ENCODE assay signal across 1 cellular context in the genomic region with DNA sequence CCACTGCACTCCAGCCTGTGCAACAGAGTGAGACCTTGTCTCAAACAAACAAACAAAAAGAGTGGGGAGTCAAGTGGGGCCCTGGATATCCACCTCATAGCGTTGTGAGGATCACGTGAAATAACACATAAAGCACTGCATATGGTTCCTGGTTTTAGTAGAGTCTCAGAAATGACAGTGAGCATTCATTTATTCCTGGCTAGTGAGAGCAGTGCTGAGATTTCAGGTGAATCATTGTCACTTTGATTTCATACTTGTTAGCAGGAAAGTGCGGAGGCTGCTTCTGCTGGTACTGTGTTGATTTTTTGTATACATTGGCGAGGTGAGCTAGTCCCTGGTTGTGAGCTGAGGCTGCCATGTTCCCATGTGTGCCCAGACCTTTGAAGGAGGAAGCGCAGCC.
TF ChIP-seq lines count a peak whose summit lies in the region.

No MANE protein-coding gene starts in this region.

TF ChIP-seq in WTC11, 78 proteins besides CTCF, POLR2A, EP300 and RAD21 (continued from another document):
- no peak for TF ChIP-seq AR (CRISPR knock-in tag; IDR thresholded peaks at IDR 0.05)
- TF ChIP-seq JAZF1 (CRISPR knock-in tag; IDR thresholded peaks at IDR 0.05), result no peak
- no peak for TF ChIP-seq ZNF317 (CRISPR knock-in tag; IDR thresholded peaks at IDR 0.05; ENCODE audit: borderline replicate concordance, low read depth)
- TF ChIP-seq, protein P1, sequence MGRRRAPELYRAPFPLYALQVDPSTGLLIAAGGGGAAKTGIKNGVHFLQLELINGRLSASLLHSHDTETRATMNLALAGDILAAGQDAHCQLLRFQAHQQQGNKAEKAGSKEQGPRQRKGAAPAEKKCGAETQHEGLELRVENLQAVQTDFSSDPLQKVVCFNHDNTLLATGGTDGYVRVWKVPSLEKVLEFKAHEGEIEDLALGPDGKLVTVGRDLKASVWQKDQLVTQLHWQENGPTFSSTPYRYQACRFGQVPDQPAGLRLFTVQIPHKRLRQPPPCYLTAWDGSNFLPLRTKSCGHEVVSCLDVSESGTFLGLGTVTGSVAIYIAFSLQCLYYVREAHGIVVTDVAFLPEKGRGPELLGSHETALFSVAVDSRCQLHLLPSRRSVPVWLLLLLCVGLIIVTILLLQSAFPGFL (CRISPR knock-in tag; IDR thresholded peaks at IDR 0.05; ENCODE audit: borderline replicate concordance), result no peak
- TF ChIP-seq, protein P2, sequence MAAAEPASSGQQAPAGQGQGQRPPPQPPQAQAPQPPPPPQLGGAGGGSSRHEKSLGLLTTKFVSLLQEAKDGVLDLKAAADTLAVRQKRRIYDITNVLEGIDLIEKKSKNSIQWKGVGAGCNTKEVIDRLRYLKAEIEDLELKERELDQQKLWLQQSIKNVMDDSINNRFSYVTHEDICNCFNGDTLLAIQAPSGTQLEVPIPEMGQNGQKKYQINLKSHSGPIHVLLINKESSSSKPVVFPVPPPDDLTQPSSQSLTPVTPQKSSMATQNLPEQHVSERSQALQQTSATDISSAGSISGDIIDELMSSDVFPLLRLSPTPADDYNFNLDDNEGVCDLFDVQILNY (CRISPR knock-in tag; IDR thresholded peaks at IDR 0.05), result no peak
- no peak for TF ChIP-seq ZNF532 (CRISPR knock-in tag; IDR thresholded peaks at IDR 0.05; ENCODE audit: borderline replicate concordance)
- no peak for TF ChIP-seq EMX1 (CRISPR knock-in tag; IDR thresholded peaks at IDR 0.05)
- TF ChIP-seq ZNF512 (CRISPR knock-in tag; IDR thresholded peaks at IDR 0.05; ENCODE audit: borderline replicate concordance), result no peak
- no peak for TF ChIP-seq CREB1 (CRISPR knock-in tag; IDR thresholded peaks at IDR 0.05)
- TF ChIP-seq TEAD4 (CRISPR knock-in tag; IDR thresholded peaks at IDR 0.05), result no peak
- no peak for TF ChIP-seq GABPB1 (CRISPR knock-in tag; IDR thresholded peaks at IDR 0.05)
- no peak for TF ChIP-seq CBFB (CRISPR knock-in tag; IDR thresholded peaks at IDR 0.05; ENCODE audit: low read depth)
- TF ChIP-seq MYBL2 (CRISPR knock-in tag; IDR thresholded peaks at IDR 0.05), result no peak
- no peak for TF ChIP-seq ESRRA (CRISPR knock-in tag; IDR thresholded peaks at IDR 0.05; ENCODE audit: borderline replicate concordance)
- no peak for TF ChIP-seq GTF2I (CRISPR knock-in tag; conservative IDR thresholded peaks at IDR 0.05)
